In genomic region chr16:74586948-74587347, GRCh38 we compare ENCODE assay signal across 23 cellular contexts. TPM values are rescaled to one million over a fixed set of nuclear protein-coding genes. Genes with fewer than 3 reads are reported as not detected.
DNase-seq lines count a peak whose midpoint lies in the region; ATAC-seq and TF ChIP-seq lines count a peak whose summit lies in the region.
"Had no signal": no experiment of that assay in that cellular context is flagged by ENCODE, and none has a peak within 500 bp of the region (broad histone marks: within the 10 kb centered on the region; RNA-seq: fewer than 3 reads in every experiment).

No MANE protein-coding gene starts in this region.

- H3K4me1 ChIP-seq in SK-N-SH (ENCODE audit: control insufficient read depth in 1 of 2, insufficient read depth in 2 of 2, low read depth in 1 of 2, low read length in 1 of 2): peaks cover 0 to 6% of the 10 kb centered on the region in 2 experiments; a peak in 1 of 4 replicates

- H3F3A ChIP-seq in SK-N-SH (replicated peaks; ENCODE audit: insufficient read depth): no peaks in the 10 kb centered on the region

- H3K9me3 ChIP-seq in SK-N-SH: no peaks in the 10 kb centered on the region

- no peaks in the 10 kb centered on the region for H3K27me3 ChIP-seq in SK-N-SH (ENCODE audit: insufficient read depth)

- H3K9ac ChIP-seq in SK-N-SH: no peak overlapping the region

- H3K79me2 ChIP-seq in SK-N-SH (ENCODE audit: insufficient read depth): peaks cover 100% of the 10 kb centered on the region

- POLR2A ChIA-PET in activated CD8-positive, alpha-beta T cell treated with anti-CD3 and anti-CD28 coated beads for 36 hours (lab: Charles Lee): interaction anchor here (1.3 to 2.0 kb wide), 2 partner anchors 8 to 10 kb away, joined by 4 to 6 read pairs; no protein-coding TSS in a partner anchor
- POLR2A ChIA-PET in SK-N-SH (lab: Yijun Ruan, JAX): no interaction called here
- POLR2A ChIA-PET in activated CD4-positive, alpha-beta T cell treated with anti-CD3 and anti-CD28 coated beads, Interleukin-2, amount 10 ng/mL, durations not matched to agents 7 days and 5 days (lab: Charles Lee): no interaction called here

- no peak for TF ChIP-seq EP300 in SK-N-SH (IDR thresholded peaks at IDR 0.05; ENCODE audit: borderline replicate concordance in 1 of 2, low read depth in 1 of 2, low read length in 1 of 2)

- CTCF ChIA-PET in activated CD8-positive, alpha-beta T cell treated with anti-CD3 and anti-CD28 coated beads for 36 hours (lab: Charles Lee): interaction anchor here (0.8 kb wide), 1 partner anchor 20 kb away, joined by 3 read pairs; the partner anchor contains the start of gene GLG1
- CTCF ChIA-PET in SK-N-SH (lab: Yijun Ruan, JAX): no interaction called here
- CTCF ChIA-PET in activated CD4-positive, alpha-beta T cell treated with anti-CD3 and anti-CD28 coated beads, Interleukin-2, amount 10 ng/mL, durations not matched to agents 7 days and 5 days (lab: Charles Lee): interaction anchor here (0.9 to 1.6 kb wide), 2 partner anchors 9 to 16 kb away, joined by 4 to 6 read pairs; no protein-coding TSS in a partner anchor

- no peaks in the 10 kb centered on the region for H3K27me3 Mint-ChIP-seq in natural killer cell (ENCODE audit: low read depth in 2 of 2)
- H3K27me3 Mint-ChIP-seq in natural killer cell treated with Interleukin-12 subunit alpha and Interleukin-12 subunit beta and Interleukin-15 and Interleukin-18, amount 100 ng/mL, for 72 hours: no peaks in the 10 kb centered on the region
- no peaks in the 10 kb centered on the region for H3K27me3 Mint-ChIP-seq in activated CD8-positive, alpha-beta T cell treated with anti-CD3 and anti-CD28 coated beads for 36 hours
- no peaks in the 10 kb centered on the region for H3K27me3 Mint-ChIP-seq in type B pancreatic cell
- no peaks in the 10 kb centered on the region for H3K27me3 Mint-ChIP-seq in activated CD4-positive, alpha-beta T cell treated with anti-CD3 and anti-CD28 coated beads, Interleukin-2, amount 10 ng/mL, durations not matched to agents 7 days and 5 days
- H3K27me3 Mint-ChIP-seq: T-cell had no signal

- H3K36me3 ChIP-seq in SK-N-SH (replicated peaks in 1 of 2; ENCODE audit: control insufficient read depth in 1 of 2, insufficient read depth in 2 of 2, low read length in 1 of 2): peaks cover 0 to 5% of the 10 kb centered on the region in 2 experiments

- H3K4me3 Mint-ChIP-seq in natural killer cell: no peak overlapping the region
- no peak overlapping the region for H3K4me3 Mint-ChIP-seq in natural killer cell treated with Interleukin-12 subunit alpha and Interleukin-12 subunit beta and Interleukin-15 and Interleukin-18, amount 100 ng/mL, for 72 hours
- H3K4me3 Mint-ChIP-seq in activated CD8-positive, alpha-beta T cell treated with anti-CD3 and anti-CD28 coated beads for 36 hours: no peak overlapping the region
- H3K4me3 Mint-ChIP-seq in type B pancreatic cell: no peak overlapping the region
- H3K4me3 Mint-ChIP-seq in activated CD4-positive, alpha-beta T cell treated with anti-CD3 and anti-CD28 coated beads, Interleukin-2, amount 10 ng/mL, durations not matched to agents 7 days and 5 days: no peak overlapping the region
- H3K4me3 Mint-ChIP-seq: nephron progenitor cell had no signal

- no peak overlapping the region for H3K4me3 ChIP-seq in SK-N-SH (ENCODE audit: low read depth in 2 of 2, low read length in 1 of 2)
- H3K4me3 ChIP-seq: coronary artery, smooth muscle cell had no signal

- H4K20me1 ChIP-seq in SK-N-SH (ENCODE audit: insufficient read depth): peaks cover 10% of the 10 kb centered on the region; the same call in 1 of the 2 replicates

- no peaks in the 10 kb centered on the region for H3K9me3 Mint-ChIP-seq in natural killer cell
- H3K9me3 Mint-ChIP-seq in natural killer cell treated with Interleukin-12 subunit alpha and Interleukin-12 subunit beta and Interleukin-15 and Interleukin-18, amount 100 ng/mL, for 72 hours: no peaks in the 10 kb centered on the region
- H3K9me3 Mint-ChIP-seq in activated CD8-positive, alpha-beta T cell treated with anti-CD3 and anti-CD28 coated beads for 36 hours: no peaks in the 10 kb centered on the region
- H3K9me3 Mint-ChIP-seq in type B pancreatic cell: peaks cover 13% of the 10 kb centered on the region
- no peaks in the 10 kb centered on the region for H3K9me3 Mint-ChIP-seq in activated CD4-positive, alpha-beta T cell treated with anti-CD3 and anti-CD28 coated beads, Interleukin-2, amount 10 ng/mL, durations not matched to agents 7 days and 5 days
- H3K9me3 Mint-ChIP-seq: activated naive CD4-positive, alpha-beta T cell treated with anti-CD3 and anti-CD28 coated beads, Interleukin-2, amount 50 U/mL, for 72 hours; T-cell had no signal

- H3K27ac Mint-ChIP-seq in natural killer cell (peak overlapping the region; percentile 64 to 82), type B pancreatic cell (peak overlapping the region; percentile 17)
- peak overlapping the region in 1 of 2 donors; percentile 27 for H3K27ac Mint-ChIP-seq in natural killer cell treated with Interleukin-12 subunit alpha and Interleukin-12 subunit beta and Interleukin-15 and Interleukin-18, amount 100 ng/mL, for 72 hours
- peak overlapping the region; percentile 31 for H3K27ac Mint-ChIP-seq in activated CD8-positive, alpha-beta T cell treated with anti-CD3 and anti-CD28 coated beads for 36 hours
- H3K27ac Mint-ChIP-seq in activated CD4-positive, alpha-beta T cell treated with anti-CD3 and anti-CD28 coated beads, Interleukin-2, amount 10 ng/mL, durations not matched to agents 7 days and 5 days: no peak overlapping the region
- H3K27ac Mint-ChIP-seq: T-cell had no signal

- peaks cover 47 to 58% of the 10 kb centered on the region in 2 donors for H3K4me1 Mint-ChIP-seq in natural killer cell
- peaks cover 25 to 34% of the 10 kb centered on the region in 2 donors for H3K4me1 Mint-ChIP-seq in natural killer cell treated with Interleukin-12 subunit alpha and Interleukin-12 subunit beta and Interleukin-15 and Interleukin-18, amount 100 ng/mL, for 72 hours (ENCODE audit: low read depth in 2 of 2)
- H3K4me1 Mint-ChIP-seq in activated CD8-positive, alpha-beta T cell treated with anti-CD3 and anti-CD28 coated beads for 36 hours (ENCODE audit: low read depth): peaks cover 56% of the 10 kb centered on the region
- H3K4me1 Mint-ChIP-seq in type B pancreatic cell (ENCODE audit: unreplicated experiment): peaks cover 18% of the 10 kb centered on the region
- peaks cover 47% of the 10 kb centered on the region for H3K4me1 Mint-ChIP-seq in activated CD4-positive, alpha-beta T cell treated with anti-CD3 and anti-CD28 coated beads, Interleukin-2, amount 10 ng/mL, durations not matched to agents 7 days and 5 days

- H3K36me3 Mint-ChIP-seq in natural killer cell (no peaks in the 10 kb centered on the region), type B pancreatic cell (peaks cover 16% of the 10 kb centered on the region)
- no peaks in the 10 kb centered on the region for H3K36me3 Mint-ChIP-seq in natural killer cell treated with Interleukin-12 subunit alpha and Interleukin-12 subunit beta and Interleukin-15 and Interleukin-18, amount 100 ng/mL, for 72 hours
- peaks cover 18% of the 10 kb centered on the region for H3K36me3 Mint-ChIP-seq in activated CD8-positive, alpha-beta T cell treated with anti-CD3 and anti-CD28 coated beads for 36 hours (ENCODE audit: low read depth)
- peaks cover 41% of the 10 kb centered on the region for H3K36me3 Mint-ChIP-seq in activated CD4-positive, alpha-beta T cell treated with anti-CD3 and anti-CD28 coated beads, Interleukin-2, amount 10 ng/mL, durations not matched to agents 7 days and 5 days (ENCODE audit: low read depth)
- H3K36me3 Mint-ChIP-seq: activated naive CD4-positive, alpha-beta T cell treated with anti-CD3 and anti-CD28 coated beads, Interleukin-2, amount 50 U/mL, for 72 hours had no signal

- H3K9me2 ChIP-seq in SK-N-SH: no peaks in the 10 kb centered on the region

- H3K27ac ChIP-seq in SK-N-SH (ENCODE audit: low read depth in 2 of 2, low read length in 1 of 2): no peak overlapping the region
- H3K27ac ChIP-seq: coronary artery had no signal

- no peak for TF ChIP-seq RAD21 in SK-N-SH (IDR thresholded peaks at IDR 0.05; ENCODE audit: low read length)

- intact Hi-C loops in natural killer cell (cut with micrococcal nuclease): no loop called here
- intact Hi-C loops in activated CD8-positive, alpha-beta T cell treated with anti-CD3 and anti-CD28 coated beads for 36 hours (cut with micrococcal nuclease): no loop called here

- H3K4me2 ChIP-seq in SK-N-SH: no peak overlapping the region
- H3K4me2 ChIP-seq: smooth muscle cell had no signal

- 80% methylated on average over 6 of the region's 6 CpGs for WGBS in SK-N-SH (ENCODE audit: low lambda C conversion rate)

- no peak for DNase-seq in natural killer cell
- DNase-seq in natural killer cell treated with Interleukin-12 subunit alpha and Interleukin-12 subunit beta and Interleukin-15 and Interleukin-18, amount 100 ng/mL, for 72 hours (ENCODE audit: low spot score): no peak
- no peak for DNase-seq in activated CD8-positive, alpha-beta T cell treated with anti-CD3 and anti-CD28 coated beads for 36 hours
- DNase-seq in left kidney (ENCODE audit: low read depth, low spot score): peak; percentile 24
- no peak for DNase-seq in type B pancreatic cell (ENCODE audit: extremely low spot score, unreplicated experiment)
- DNase-seq in NOMO-1 (lab: John Stamatoyannopoulos, UW; ENCODE audit: unreplicated experiment in 2 of 2): no peak
- no peak for DNase-seq in SK-N-SH
- no peak for DNase-seq in activated CD4-positive, alpha-beta T cell treated with anti-CD3 and anti-CD28 coated beads, Interleukin-2, amount 10 ng/mL, durations not matched to agents 7 days and 5 days
- DNase-seq: activated CD4-positive, alpha-beta T cell treated with anti-CD3 and anti-CD28 coated beads, Interleukin-2, amount 50 U/mL, for 4 hours; activated T-cell treated with anti-CD3 and anti-CD28 coated beads, Interleukin-2, amount 50 U/mL, for 1 hour; mammary epithelial cell; NCI-H1048; NCI-H2107; NCI-H526 treated with DMSO at 0.1 percent for 48 hours; nephron progenitor cell; posterior cingulate gyrus; Right ventricle myocardium superior; stimulated activated CD4-positive, alpha-beta T cell treated with anti-CD3 and anti-CD28 coated beads, Interleukin-4, amount 100 ng/mL, for 24 hours; substantia nigra; T-cell had no signal

- no peak overlapping the region for H2AFZ ChIP-seq in SK-N-SH (ENCODE audit: low read depth)

- ATAC-seq in natural killer cell: no peak
- ATAC-seq in natural killer cell treated with Interleukin-12 subunit alpha and Interleukin-12 subunit beta and Interleukin-15 and Interleukin-18, amount 100 ng/mL, for 72 hours: no peak
- no peak for ATAC-seq in activated CD8-positive, alpha-beta T cell treated with anti-CD3 and anti-CD28 coated beads for 36 hours
- ATAC-seq: activated naive CD4-positive, alpha-beta T cell treated with anti-CD3 and anti-CD28 coated beads, Interleukin-2, amount 50 U/mL, for 72 hours; T-cell had no signal

- no peak for TF ChIP-seq CTCF in natural killer cell (IDR thresholded peaks at IDR 0.05)
- no peak for TF ChIP-seq CTCF in activated CD8-positive, alpha-beta T cell treated with anti-CD3 and anti-CD28 coated beads for 36 hours (IDR thresholded peaks at IDR 0.05)
- TF ChIP-seq CTCF in type B pancreatic cell (conservative IDR thresholded peaks at IDR 0.05): no peak
- no peak for TF ChIP-seq CTCF in SK-N-SH (IDR thresholded peaks at IDR 0.05)

RNA-seq across cellular contexts. Expression of gene GLG1, which starts 20.0 kb away (rescaled TPM):
- 100 to 1,000 TPM; 184 to 225 (median 188) TPM for total RNA-seq in natural killer cell
- 10 to 100 TPM; 69.6 to 98.9 TPM for total RNA-seq in natural killer cell treated with Interleukin-12 subunit alpha and Interleukin-12 subunit beta and Interleukin-15 and Interleukin-18, amount 100 ng/mL, for 72 hours
- 10 to 100 TPM; 70.0 to 74.9 TPM for total RNA-seq in activated CD8-positive, alpha-beta T cell treated with anti-CD3 and anti-CD28 coated beads for 36 hours
- 128 and 144 TPM in 2 replicates for total RNA-seq in type B pancreatic cell (ENCODE audit: low replicate concordance)
- polyA plus RNA-seq in SK-N-SH (2012; rRNA removed): 61.6 and 71.1 TPM in 2 replicates
- polyA plus RNA-seq in SK-N-SH (2012; cell fraction: cytosol; rRNA removed): 68.1 and 72.7 TPM in 2 replicates
- 73.9 and 96.3 TPM in 2 replicates for polyA plus RNA-seq in SK-N-SH (2012; cell fraction: nucleus; rRNA removed)
- total RNA-seq in activated CD4-positive, alpha-beta T cell treated with anti-CD3 and anti-CD28 coated beads, Interleukin-2, amount 10 ng/mL, durations not matched to agents 7 days and 5 days: 100 to 1,000 TPM; 151 to 157 TPM
